In the genomic region with DNA sequence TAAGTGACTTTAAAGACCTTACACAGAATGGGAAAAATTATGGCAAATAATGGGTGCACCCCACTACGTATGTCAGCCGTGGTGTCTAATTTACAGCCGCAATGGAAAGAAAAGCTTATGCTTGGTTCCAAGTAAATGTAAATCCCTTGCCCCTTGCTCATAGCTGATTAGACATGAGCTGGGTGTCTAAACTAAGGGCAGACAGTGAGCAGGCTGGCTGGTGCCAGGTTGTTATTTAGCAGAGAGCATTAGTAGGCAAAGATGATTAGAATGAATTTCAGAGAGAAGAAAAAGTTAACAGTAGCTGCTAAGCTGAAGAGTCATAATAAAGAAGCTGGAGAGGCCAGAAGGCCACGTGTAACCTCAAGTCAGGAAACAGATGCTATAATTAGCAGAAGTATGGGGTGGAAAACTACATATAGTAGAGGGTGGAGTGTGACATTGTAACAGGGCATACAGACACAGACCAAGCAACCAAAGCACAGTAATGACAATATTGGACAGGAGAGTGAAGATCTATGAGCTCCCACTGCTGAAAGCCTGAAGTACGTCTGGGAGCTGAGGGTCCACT, we compare ENCODE assay signal across 10 cellular contexts.
DNase-seq lines count a peak whose midpoint lies in the region; ATAC-seq and TF ChIP-seq lines count a peak whose summit lies in the region.
"Had no signal": no experiment of that assay in that cellular context is flagged by ENCODE, and none has a peak within 500 bp of the region (broad histone marks: within the 10 kb centered on the region; RNA-seq: fewer than 3 reads in every experiment).

No MANE protein-coding gene starts in this region.

- no peak overlapping the region for H2BK120ac ChIP-seq in neuronal stem cell (ENCODE audit: low read depth, low read length)

- H4K91ac ChIP-seq in neuronal stem cell (ENCODE audit: low read depth, low read length, poor library complexity), result no peak overlapping the region

- CTCF ChIA-PET in activated CD8-positive, alpha-beta T cell treated with anti-CD3 and anti-CD28 coated beads for 36 hours (lab: Charles Lee), result interaction anchor here (0.6 kb wide), 1 partner anchor 274 kb away, joined by 3 read pairs; no protein-coding TSS in a partner anchor

- H2BK5ac ChIP-seq in neuronal stem cell (ENCODE audit: low read length), result no peak overlapping the region

- H3K4me3 Mint-ChIP-seq in activated CD8-positive, alpha-beta T cell treated with anti-CD3 and anti-CD28 coated beads for 36 hours, result no peak overlapping the region

- ATAC-seq in GM19351 (IDR thresholded peaks at IDR 0.05; ENCODE audit: unreplicated experiment) (peak; percentile 32), HG03432 (IDR thresholded peaks at IDR 0.05; ENCODE audit: unreplicated experiment) (peak; percentile 41), HG03045 (IDR thresholded peaks at IDR 0.05; ENCODE audit: unreplicated experiment) (no peak)
- peak; percentile 34 for ATAC-seq in activated CD8-positive, alpha-beta T cell treated with anti-CD3 and anti-CD28 coated beads for 36 hours

- no peak overlapping the region for H3K18ac ChIP-seq in neuronal stem cell (ENCODE audit: low read length)

- H3K4me1 Mint-ChIP-seq in activated CD8-positive, alpha-beta T cell treated with anti-CD3 and anti-CD28 coated beads for 36 hours (ENCODE audit: low read depth), result peaks cover 10% of the 10 kb centered on the region

- H3K36me3 Mint-ChIP-seq in activated CD8-positive, alpha-beta T cell treated with anti-CD3 and anti-CD28 coated beads for 36 hours (ENCODE audit: low read depth), result no peaks in the 10 kb centered on the region

- WGBS in prostate gland, result 77% methylated on average over 5 of the region's 5 CpGs
- WGBS in neuronal stem cell (ENCODE audit: extremely low coverage in 2 of 2, insufficient read length in 2 of 2, insufficient replicate concordance in 1 of 2), 2 donors, result no CpG with 5 or more reads among the region's 5 CpGs

- no peak overlapping the region for H3K9ac ChIP-seq in neuronal stem cell (ENCODE audit: low read depth, low read length, poor library complexity)

- no peaks in the 10 kb centered on the region for H3K9me3 ChIP-seq in prostate gland
- H3K9me3 ChIP-seq in neuronal stem cell (replicated peaks in 1 of 2; ENCODE audit: control insufficient read depth in 2 of 2, insufficient read depth in 1 of 2, low read depth in 1 of 2, low read length in 2 of 2), result peaks cover 0 to 2% of the 10 kb centered on the region in 2 donors

- H3K27me3 ChIP-seq in prostate gland (replicated peaks; ENCODE audit: insufficient read depth) (no peaks in the 10 kb centered on the region), neuronal stem cell (ENCODE audit: control insufficient read depth in 3 of 3, insufficient read depth in 3 of 3, low read depth in 1 of 3, low read length in 3 of 3) (no peaks in the 10 kb centered on the region)

- H2AK5ac ChIP-seq in neuronal stem cell (ENCODE audit: low read depth, low read length), result no peak overlapping the region

- H3K4me1 ChIP-seq in prostate gland (replicated peaks) (no peaks in the 10 kb centered on the region), neuronal stem cell (ENCODE audit: control insufficient read depth in 2 of 2, insufficient read depth in 1 of 2, low read depth in 1 of 2, low read length in 2 of 2) (no peaks in the 10 kb centered on the region)

- POLR2A ChIA-PET in activated CD8-positive, alpha-beta T cell treated with anti-CD3 and anti-CD28 coated beads for 36 hours (lab: Charles Lee), result no interaction called here

- DNase-seq in AML-193 (lab: John Stamatoyannopoulos, UW), result peak; percentile 92 to 94
- no peak for DNase-seq in activated CD8-positive, alpha-beta T cell treated with anti-CD3 and anti-CD28 coated beads for 36 hours
- DNase-seq in prostate gland (ENCODE audit: low spot score), result no peak
- DNase-seq in SW 1271 (lab: John Stamatoyannopoulos, UW), result no peak
- DNase-seq in neuronal stem cell (ENCODE audit: low spot score), result no peak
- DNase-seq: activated CD4-positive, alpha-beta T cell treated with anti-CD3 and anti-CD28 coated beads for 48 hours; stimulated activated CD4-positive, alpha-beta T cell treated with anti-CD3 and anti-CD28 coated beads, Interleukin-2, amount 100 ng/mL, for 48 hours had no signal

- no peak overlapping the region for H3K4ac ChIP-seq in neuronal stem cell (ENCODE audit: low read length)

- no peaks in the 10 kb centered on the region for H3K36me3 ChIP-seq in prostate gland
- H3K36me3 ChIP-seq in neuronal stem cell (replicated peaks in 1 of 2; ENCODE audit: control insufficient read depth in 2 of 2, insufficient read depth in 2 of 2, low read length in 2 of 2), result no peaks in the 10 kb centered on the region

- no peak for TF ChIP-seq CTCF in activated CD8-positive, alpha-beta T cell treated with anti-CD3 and anti-CD28 coated beads for 36 hours (IDR thresholded peaks at IDR 0.05)
- TF ChIP-seq CTCF in prostate gland (IDR thresholded peaks at IDR 0.05), result no peak

- H3K23ac ChIP-seq in neuronal stem cell (ENCODE audit: low read depth, low read length, poor library complexity), result no peak overlapping the region

- H4K8ac ChIP-seq in neuronal stem cell (ENCODE audit: low read depth, low read length), result no peak overlapping the region

- H3K27ac Mint-ChIP-seq in activated CD8-positive, alpha-beta T cell treated with anti-CD3 and anti-CD28 coated beads for 36 hours, result no peak overlapping the region

- H2AFZ ChIP-seq in neuronal stem cell (ENCODE audit: low read length), result no peak overlapping the region

- H3K14ac ChIP-seq in neuronal stem cell (ENCODE audit: low read length), result no peak overlapping the region

- H3K79me1 ChIP-seq in neuronal stem cell (ENCODE audit: low read depth, low read length), result no peaks in the 10 kb centered on the region

- H3K9me3 Mint-ChIP-seq in activated CD8-positive, alpha-beta T cell treated with anti-CD3 and anti-CD28 coated beads for 36 hours, result no peaks in the 10 kb centered on the region

- H3K4me3 ChIP-seq in prostate gland (no peak overlapping the region), neuronal stem cell (ENCODE audit: low read length in 2 of 2) (no peak overlapping the region)

- intact Hi-C loops in activated CD8-positive, alpha-beta T cell treated with anti-CD3 and anti-CD28 coated beads for 36 hours (cut with micrococcal nuclease), result no loop called here
- intact Hi-C loops in prostate gland (cut with DNase I), result no loop called here

- H3K27ac ChIP-seq in prostate gland, result no peak overlapping the region
- no peak overlapping the region for H3K27ac ChIP-seq in neuronal stem cell (replicated peaks; ENCODE audit: low read length)

- H3K4me2 ChIP-seq in neuronal stem cell (ENCODE audit: insufficient read depth, low read length, poor library complexity, severe bottlenecking), result no peak overlapping the region

- no peaks in the 10 kb centered on the region for H3K27me3 Mint-ChIP-seq in activated CD8-positive, alpha-beta T cell treated with anti-CD3 and anti-CD28 coated beads for 36 hours

- TF ChIP-seq POLR2A in prostate gland (IDR thresholded peaks at IDR 0.05), result no peak

- no peak overlapping the region for H2BK12ac ChIP-seq in neuronal stem cell (ENCODE audit: low read length)

- no peak overlapping the region for H2BK15ac ChIP-seq in neuronal stem cell (ENCODE audit: low read length)

Comparison
In these comparisons a context has a peak if more than half of its experiments do, and no peak if none do; other contexts are left out.
1. DNase-seq: peak in AML-193 (2 of 2); none in activated CD8-positive, alpha-beta T cell treated with anti-CD3 and anti-CD28 coated beads for 36 hours (single experiment), prostate gland (single experiment), SW 1271 (0 of 2) and neuronal stem cell (single experiment).